Comparison of ENCODE assay signal across 29 cellular contexts in genomic region chr1:22539510-22540118, GRCh38. TPM values are rescaled to one million over a fixed set of nuclear protein-coding genes. Genes with fewer than 3 reads are reported as not detected.
"Had no signal": no experiment of that assay in that cellular context is flagged by ENCODE, and none has a peak within 500 bp of the region (broad histone marks: within the 10 kb centered on the region; RNA-seq: fewer than 3 reads in every experiment).

No MANE protein-coding gene starts in this region.

- DNase-seq: activated CD4-positive, alpha-beta memory T cell treated with anti-CD3 and anti-CD28 coated beads, Interleukin-2, amount 10 ng/mL, durations not matched to agents 7 days and 5 days; activated CD4-positive, CD25-positive, alpha-beta regulatory T cell treated with anti-CD3 and anti-CD28 coated beads, Interleukin-2, amount 50 U/mL, for 72 hours; activated CD8-positive, alpha-beta memory T cell treated with anti-CD3 and anti-CD28 coated beads, Interleukin-2, amount 50 U/mL, for 4 hours; activated gamma-delta T cell; activated T-cell treated with anti-CD3 and anti-CD28 coated beads, Interleukin-2, amount 50 U/mL, for 72 hours; anterior cingulate cortex; cerebellar nuclear complex; effector CD8-positive, alpha-beta T cell; esophagus squamous epithelium; hippocampal formation; left ventricle myocardium superior; mesenchymal stem cell; right cardiac atrium; small intestine; stimulated activated CD4-positive, alpha-beta T cell treated with anti-CD3 and anti-CD28 coated beads, Interleukin-4, amount 100 ng/mL, for 4 hours; stimulated activated CD8-positive, alpha-beta memory T cell treated with anti-CD3 and anti-CD28 coated beads, Interleukin-4, amount 100 ng/mL, for 48 hours; T-helper 1 cell; upper lobe of right lung had no signal

- H3K9me3 Mint-ChIP-seq: activated CD4-positive, alpha-beta memory T cell treated with anti-CD3 and anti-CD28 coated beads, Interleukin-2, amount 10 ng/mL, durations not matched to agents 7 days and 5 days; activated naive CD4-positive, alpha-beta T cell treated with anti-CD3 and anti-CD28 coated beads, Interleukin-2, amount 50 U/mL, for 72 hours; activated T-cell treated with anti-CD3 and anti-CD28 coated beads, Interleukin-2, amount 50 U/mL, for 72 hours; nephron; stimulated activated naive CD8-positive, alpha-beta T cell treated with anti-CD3 and anti-CD28 coated beads, Interleukin-15, Interleukin-2, amounts not matched to agents 100 ng/mL and 50 ng/mL, for 24 hours had no signal

- H3K9me3 ChIP-seq: breast epithelium, esophagus squamous epithelium, prostate gland, upper lobe of right lung had no signal

- H3K27ac ChIP-seq: breast epithelium, esophagus squamous epithelium, prostate gland, upper lobe of right lung had no signal

- H3K36me3 ChIP-seq: breast epithelium, esophagus squamous epithelium, prostate gland, upper lobe of right lung had no signal

- H3K27me3 ChIP-seq: upper lobe of right lung had no signal

- H3K4me1 ChIP-seq: breast epithelium, esophagus squamous epithelium, prostate gland, upper lobe of right lung had no signal

- H3K27me3 Mint-ChIP-seq: activated CD4-positive, alpha-beta memory T cell treated with anti-CD3 and anti-CD28 coated beads, Interleukin-2, amount 10 ng/mL, durations not matched to agents 7 days and 5 days; stimulated activated naive CD8-positive, alpha-beta T cell treated with anti-CD3 and anti-CD28 coated beads, Interleukin-15, Interleukin-2, amounts not matched to agents 100 ng/mL and 50 ng/mL, for 24 hours had no signal

- H3K4me3 Mint-ChIP-seq: activated CD4-positive, alpha-beta memory T cell treated with anti-CD3 and anti-CD28 coated beads, Interleukin-2, amount 10 ng/mL, durations not matched to agents 7 days and 5 days; activated T-cell treated with anti-CD3 and anti-CD28 coated beads, Interleukin-2, amount 50 U/mL, for 72 hours; nephron; stimulated activated naive CD8-positive, alpha-beta T cell treated with anti-CD3 and anti-CD28 coated beads, Interleukin-15, Interleukin-2, amounts not matched to agents 100 ng/mL and 50 ng/mL, for 24 hours had no signal

- H3K27ac Mint-ChIP-seq: activated CD4-positive, alpha-beta memory T cell treated with anti-CD3 and anti-CD28 coated beads, Interleukin-2, amount 10 ng/mL, durations not matched to agents 7 days and 5 days; activated T-cell treated with anti-CD3 and anti-CD28 coated beads, Interleukin-2, amount 50 U/mL, for 72 hours; nephron; stimulated activated naive CD8-positive, alpha-beta T cell treated with anti-CD3 and anti-CD28 coated beads, Interleukin-15, Interleukin-2, amounts not matched to agents 100 ng/mL and 50 ng/mL, for 24 hours had no signal

- ATAC-seq: activated naive CD4-positive, alpha-beta T cell treated with anti-CD3 and anti-CD28 coated beads, Interleukin-2, amount 50 U/mL, for 72 hours; left ventricle myocardium superior; right cardiac atrium; upper lobe of right lung had no signal

- H3K36me3 Mint-ChIP-seq: activated naive CD4-positive, alpha-beta T cell treated with anti-CD3 and anti-CD28 coated beads, Interleukin-2, amount 50 U/mL, for 72 hours had no signal

- H3K4me3 ChIP-seq: breast epithelium, esophagus squamous epithelium, prostate gland, upper lobe of right lung had no signal

RNA-seq across cellular contexts. Expression of gene EPHA8, which starts 23.7 kb away (rescaled TPM):
- total RNA-seq: activated CD4-positive, alpha-beta memory T cell treated with anti-CD3 and anti-CD28 coated beads, Interleukin-2, amount 10 ng/mL, durations not matched to agents 7 days and 5 days; activated naive CD4-positive, alpha-beta T cell treated with anti-CD3 and anti-CD28 coated beads, Interleukin-2, amount 50 U/mL, for 72 hours; activated T-cell treated with anti-CD3 and anti-CD28 coated beads, Interleukin-2, amount 50 U/mL, for 72 hours; breast epithelium; endothelial cell of umbilical vein; fibroblast of villous mesenchyme; glomerular endothelial cell; kidney epithelial cell; left ventricle myocardium superior; mucosa of gallbladder; omental fat pad; right cardiac atrium; upper lobe of right lung had no signal
